ENCODE assay signal across 8 cellular contexts in the genomic region with DNA sequence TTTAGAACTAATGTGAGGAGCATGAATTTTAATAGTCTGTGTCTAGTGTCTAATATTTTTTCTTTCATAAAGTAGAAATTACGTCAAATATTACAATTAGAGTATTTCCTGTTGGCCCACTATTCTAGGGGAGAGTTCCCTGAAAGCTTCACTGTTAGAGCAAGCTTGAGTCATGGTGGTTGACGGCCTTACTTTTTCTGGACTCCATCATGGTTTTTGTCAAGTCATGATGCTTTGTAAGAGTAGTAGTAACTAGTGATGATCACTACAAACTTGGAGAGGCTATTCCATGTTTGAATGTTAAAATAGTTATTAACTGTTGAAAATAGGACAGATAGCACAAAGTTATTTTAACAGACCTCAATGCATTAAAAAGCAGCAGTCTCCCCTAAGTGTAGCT. TPM values are rescaled to one million over a fixed set of nuclear protein-coding genes. Genes with fewer than 3 reads are reported as not detected.
DNase-seq lines count a peak whose midpoint lies in the region; ATAC-seq, FAIRE-seq and TF ChIP-seq lines count a peak whose summit lies in the region.

No MANE protein-coding gene starts in this region.

- H3K4me1 Mint-ChIP-seq in H9, result peaks cover 20 to 23% of the 10 kb centered on the region in 2 experiments
- peaks cover 41% of the 10 kb centered on the region for H3K4me1 Mint-ChIP-seq in activated naive CD8-positive, alpha-beta T cell (ENCODE audit: low read depth)

- no peak overlapping the region for H3K27ac Mint-ChIP-seq in H9
- peak overlapping the region; percentile 89 for H3K27ac Mint-ChIP-seq in activated naive CD8-positive, alpha-beta T cell

- no peak overlapping the region for H4K5ac ChIP-seq in H9 (ENCODE audit: insufficient read length, low read depth, low read length)

- H3K4me3 Mint-ChIP-seq in H9, result peak overlapping the region; percentile 94 to 95
- peak overlapping the region; percentile 93 for H3K4me3 Mint-ChIP-seq in activated naive CD8-positive, alpha-beta T cell

- H3K18ac ChIP-seq in H9 (ENCODE audit: insufficient read length, low read depth, low read length), result no peak overlapping the region

- H2BK120ac ChIP-seq in H9 (ENCODE audit: low read depth, low read length, poor library complexity, severe bottlenecking), result no peak overlapping the region

- intact Hi-C loops in kidney (cut with DNase I), result no loop called here

- no peak overlapping the region for H2BK20ac ChIP-seq in H9 (ENCODE audit: low read depth, low read length, poor library complexity, severe bottlenecking)

- no peak overlapping the region for H3K14ac ChIP-seq in H9 (ENCODE audit: insufficient read depth, low read length)

- peak overlapping the region; percentile 78 to 97 for H3K4me3 ChIP-seq in kidney (ENCODE audit: low read length in 2 of 2)

- H3K27me3 Mint-ChIP-seq in H9 (ENCODE audit: low read depth), result peaks cover 30% of the 10 kb centered on the region
- peaks cover 1% of the 10 kb centered on the region for H3K27me3 Mint-ChIP-seq in activated naive CD8-positive, alpha-beta T cell

- H4K91ac ChIP-seq in H9 (ENCODE audit: insufficient read length, low read depth, low read length), result no peak overlapping the region

- H3K9ac ChIP-seq in H9 (ENCODE audit: extremely low read depth, insufficient read length, low read length) (no peak overlapping the region), kidney (ENCODE audit: low read length in 2 of 2) (peak overlapping the region in 1 of 2 donors; percentile 77)

- H3K79me2 ChIP-seq in H9 (ENCODE audit: insufficient read depth, low read length), result peaks cover 22% of the 10 kb centered on the region

- no peak overlapping the region for H3T11ph ChIP-seq in H9 (ENCODE audit: low read length)

- no peak overlapping the region for H2BK5ac ChIP-seq in H9 (ENCODE audit: insufficient read length, low read length)

- TF ChIP-seq CTCF in H9 (conservative IDR thresholded peaks at IDR 0.05), result no peak
- no peak for TF ChIP-seq CTCF in kidney (IDR thresholded peaks at IDR 0.05; ENCODE audit: borderline replicate concordance, extremely low read depth, insufficient read depth)

- peaks cover 8 to 16% of the 10 kb centered on the region in 2 experiments; a peak in 4 of 5 replicates for H3K9me3 Mint-ChIP-seq in H9
- H3K9me3 Mint-ChIP-seq in activated naive CD8-positive, alpha-beta T cell (ENCODE audit: low read depth), result no peaks in the 10 kb centered on the region

- H3K4ac ChIP-seq in H9 (ENCODE audit: low read depth, low read length), result no peak overlapping the region

- no CpG with 5 or more reads among the region's 2 CpGs for WGBS in H9 (ENCODE audit: extremely low coverage, insufficient read length, low lambda C conversion rate)

- no peak overlapping the region for H3K23ac ChIP-seq in H9 (ENCODE audit: insufficient read length, low read depth, low read length)

- H3K4me2 ChIP-seq in H9 (ENCODE audit: insufficient read depth, insufficient read length, low read length), result peak overlapping the region; percentile 97

- H4K20me1 ChIP-seq in H9 (ENCODE audit: control insufficient read depth, insufficient read depth, insufficient read length), result no peaks in the 10 kb centered on the region

- peaks cover 4 to 10% of the 10 kb centered on the region in 2 donors for H3K36me3 ChIP-seq in kidney (ENCODE audit: control insufficient read depth in 1 of 2, insufficient read depth in 2 of 2, low read length in 2 of 2)

- no peaks in the 10 kb centered on the region for H3K9me3 ChIP-seq in H9 (ENCODE audit: control insufficient read depth, low read depth, low read length)
- H3K9me3 ChIP-seq in kidney (ENCODE audit: control insufficient read depth in 1 of 2, low read length in 2 of 2), result no peaks in the 10 kb centered on the region

- H3K4me1 ChIP-seq in H9 (ENCODE audit: insufficient read depth, low read length) (no peaks in the 10 kb centered on the region), kidney (ENCODE audit: control insufficient read depth in 1 of 2, insufficient read depth in 1 of 2, low read depth in 1 of 2, low read length in 2 of 2) (peaks cover 6 to 7% of the 10 kb centered on the region in 2 donors)

- no peak overlapping the region for H2AK5ac ChIP-seq in H9 (ENCODE audit: insufficient read length, low read length)

- no peak for FAIRE-seq in kidney (lab: Jason Lieb, UNC)

- DNase-seq in A172 (ENCODE audit: low spot score), result peak; percentile 63
- DNase-seq in H9, result no peak
- DNase-seq in kidney, result no peak
- DNase-seq in activated CD4-positive, alpha-beta T cell treated with anti-CD3 and anti-CD28 coated beads for 4 hours, result no peak

- no peak overlapping the region for H2AFZ ChIP-seq in H9 (ENCODE audit: low read length)

- H3K27ac ChIP-seq in H9 (ENCODE audit: insufficient read length, low read depth, low read length) (no peak overlapping the region), kidney (ENCODE audit: low read depth in 2 of 2, low read length in 2 of 2) (no peak overlapping the region)

- peaks cover 4% of the 10 kb centered on the region for H3K79me1 ChIP-seq in H9 (ENCODE audit: insufficient read depth, low read depth, low read length, poor library complexity, severe bottlenecking)

- no peak overlapping the region for H2BK15ac ChIP-seq in H9 (ENCODE audit: low read depth, low read length)

- no peak overlapping the region for H3K56ac ChIP-seq in H9 (ENCODE audit: insufficient read length, low read depth, low read length)

- H4K8ac ChIP-seq in H9 (replicated peaks; ENCODE audit: insufficient read length, low read depth, low read length), result no peak overlapping the region

- ATAC-seq in HG03565 (IDR thresholded peaks at IDR 0.05; ENCODE audit: unreplicated experiment) (no peak), HG03571 (IDR thresholded peaks at IDR 0.05; ENCODE audit: unreplicated experiment) (no peak), GM18502 (IDR thresholded peaks at IDR 0.05; ENCODE audit: poor library complexity, unreplicated experiment) (no peak)

- peaks cover 23 to 43% (median 41%) of the 10 kb centered on the region in 3 experiments for H3K36me3 Mint-ChIP-seq in H9 (ENCODE audit: insufficient read depth in 1 of 3, low read depth in 3 of 3)
- H3K36me3 Mint-ChIP-seq in activated naive CD8-positive, alpha-beta T cell, result peaks cover 12% of the 10 kb centered on the region

- no peaks in the 10 kb centered on the region; the same call in 1 of the 2 replicates for H3K27me3 ChIP-seq in H9 (ENCODE audit: insufficient read depth, low read length)

- peaks cover 16% of the 10 kb centered on the region for H3K23me2 ChIP-seq in H9 (ENCODE audit: insufficient read length, low read depth, low read length, poor library complexity, severe bottlenecking)

- H2BK12ac ChIP-seq in H9 (ENCODE audit: insufficient read length, low read depth, low read length), result no peak overlapping the region

RNA-seq across cellular contexts. Expression of a gene that starts 1.7 kb away (rescaled TPM):
- 214 and 304 TPM in 2 replicates for total RNA-seq in A172 (2014; rRNA removed; shearing (Covaris generic))
- total RNA-seq in H9 (2021) (169 and 175 TPM in 2 replicates), kidney (67.5 TPM)
- polyA plus RNA-seq in kidney (ENCODE audit: insufficient read depth, low read depth, low replicate concordance), result 65.1 TPM

RNA-seq across cellular contexts. Expression of a gene that starts 40.8 kb away (rescaled TPM):
- 5.0 and 6.3 TPM in 2 replicates for total RNA-seq in A172 (2014; rRNA removed; shearing (Covaris generic))
- 10.4 and 11.4 TPM in 2 replicates for total RNA-seq in H9 (2021)
- total RNA-seq in kidney, result 1.5 TPM
- polyA plus RNA-seq in kidney (ENCODE audit: insufficient read depth, low read depth, low replicate concordance), result 0.67 TPM
